Comparison of ENCODE assay signal across 21 cellular contexts in the genomic region with DNA sequence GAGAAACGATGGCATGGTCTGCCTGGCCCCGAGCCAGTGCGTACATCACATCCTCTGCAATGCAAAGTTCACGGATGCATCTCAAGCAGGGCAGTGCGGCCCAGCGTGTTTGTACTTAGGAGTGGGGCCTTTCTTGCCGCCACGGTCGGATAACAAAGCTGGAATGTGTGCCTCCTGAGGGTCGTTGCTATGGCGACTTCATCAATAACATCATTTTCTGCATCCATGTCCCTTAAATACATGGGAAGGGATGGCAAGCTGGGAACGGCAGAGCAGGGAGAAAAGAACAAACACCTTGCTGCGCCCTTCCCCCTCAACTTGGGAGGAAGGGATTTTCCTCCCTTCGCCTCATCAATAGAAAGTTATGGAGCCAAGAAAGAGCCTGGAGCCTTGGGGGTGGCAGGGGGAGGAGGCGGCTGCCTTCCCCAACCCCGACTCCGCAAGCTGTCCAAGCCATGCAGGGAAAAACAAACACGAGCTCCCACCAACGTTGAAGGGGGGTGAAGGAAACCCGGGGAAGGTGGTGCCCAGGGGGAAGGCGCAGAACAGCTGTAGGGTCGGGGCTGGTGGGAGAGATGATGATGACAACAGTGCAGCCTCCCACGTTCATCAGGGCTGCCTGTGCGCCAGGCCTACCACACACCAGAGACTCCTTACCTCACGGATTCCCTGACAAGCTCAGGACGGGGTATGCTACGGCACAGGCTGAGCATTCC.
"Had no signal": no experiment of that assay in that cellular context is flagged by ENCODE, and none has a peak within 500 bp of the region (broad histone marks: within the 10 kb centered on the region; RNA-seq: fewer than 3 reads in every experiment).

No MANE protein-coding gene starts in this region.

- H3K27ac ChIP-seq: colonic mucosa, gastrocnemius medialis, heart left ventricle had no signal

- H3K36me3 ChIP-seq: colonic mucosa, gastrocnemius medialis, heart left ventricle had no signal

- H3K9me3 ChIP-seq: colonic mucosa, gastrocnemius medialis, heart left ventricle, mucosa of descending colon had no signal

- H3K27me3 ChIP-seq: colonic mucosa had no signal

- H3K9me3 Mint-ChIP-seq: activated CD4-positive, alpha-beta T cell treated with anti-CD3 and anti-CD28 coated beads, Interleukin-2, amount 10 ng/mL, durations not matched to agents 24 days and 14 days; activated naive CD4-positive, alpha-beta T cell treated with anti-CD3 and anti-CD28 coated beads for 36 hours; activated T-cell treated with anti-CD3 and anti-CD28 coated beads, Interleukin-2, amount 50 U/mL, for 4 hours; central memory CD8-positive, alpha-beta T cell; memory B cell; T-cell had no signal

- H3K4me3 ChIP-seq: colonic mucosa, gastrocnemius medialis, heart left ventricle, mucosa of descending colon had no signal

- H3K4me3 Mint-ChIP-seq: activated CD4-positive, alpha-beta T cell treated with anti-CD3 and anti-CD28 coated beads, Interleukin-2, amount 10 ng/mL, durations not matched to agents 24 days and 14 days; activated naive CD4-positive, alpha-beta T cell treated with anti-CD3 and anti-CD28 coated beads for 36 hours; activated T-cell treated with anti-CD3 and anti-CD28 coated beads, Interleukin-2, amount 50 U/mL, for 4 hours; central memory CD8-positive, alpha-beta T cell; memory B cell; naive B cell; T-cell had no signal

- ATAC-seq: activated T-cell treated with anti-CD3 and anti-CD28 coated beads, Interleukin-2, amount 50 U/mL, for 4 hours; esophagus mucosa; gastrocnemius medialis; heart left ventricle; left ventricle myocardium superior; mucosa of descending colon; T-cell had no signal

- H3K36me3 Mint-ChIP-seq: memory B cell, naive B cell, T-cell had no signal

- H3K27ac Mint-ChIP-seq: activated CD4-positive, alpha-beta T cell treated with anti-CD3 and anti-CD28 coated beads, Interleukin-2, amount 10 ng/mL, durations not matched to agents 24 days and 14 days; activated naive CD4-positive, alpha-beta T cell treated with anti-CD3 and anti-CD28 coated beads for 36 hours; memory B cell; naive B cell; T-cell had no signal

- DNase-seq: activated CD4-positive, alpha-beta T cell treated with anti-CD3 and anti-CD28 coated beads, Interleukin-2, amount 10 ng/mL, durations not matched to agents 24 days and 14 days; activated CD4-positive, CD25-positive, alpha-beta regulatory T cell; activated CD8-positive, alpha-beta memory T cell treated with anti-CD3 and anti-CD28 coated beads, Interleukin-2, amount 50 U/mL, for 4 hours; activated naive CD4-positive, alpha-beta T cell treated with anti-CD3 and anti-CD28 coated beads for 36 hours; activated T-cell treated with anti-CD3 and anti-CD28 coated beads, Interleukin-2, amount 50 U/mL, for 4 hours; colonic mucosa; gastrocnemius medialis; heart left ventricle; left ventricle myocardium superior; mucosa of descending colon; naive B cell; occipital lobe; posterior cingulate gyrus; stimulated activated CD4-positive, alpha-beta T cell treated with anti-CD3 and anti-CD28 coated beads, Interleukin-12 subunit alpha, Interleukin-12 subunit beta, amount 100 ng/mL, for 4 hours; stimulated activated CD4-positive, alpha-beta T cell treated with anti-CD3 and anti-CD28 coated beads, Interleukin-1b, Interleukin-23, amount 100 ng/mL, for 48 hours; stimulated activated CD8-positive, alpha-beta memory T cell treated with anti-CD3 and anti-CD28 coated beads, Interleukin-4, amount 100 ng/mL, for 48 hours; stimulated activated naive CD4-positive, alpha-beta T cell; T-cell had no signal

- H3K27me3 Mint-ChIP-seq: central memory CD8-positive, alpha-beta T cell had no signal
